Comparison of ENCODE assay signal across 12 cellular contexts in genomic region chr7:44561962-44562621, GRCh38. TPM values are rescaled to one million over a fixed set of nuclear protein-coding genes. Genes with fewer than 3 reads are reported as not detected.
DNase-seq lines count a peak whose midpoint lies in the region; ATAC-seq, FAIRE-seq and TF ChIP-seq lines count a peak whose summit lies in the region.
"Had no signal": no experiment of that assay in that cellular context is flagged by ENCODE, and none has a peak within 500 bp of the region (broad histone marks: within the 10 kb centered on the region; RNA-seq: fewer than 3 reads in every experiment).

No MANE protein-coding gene starts in this region.

- SMC1A ChIA-PET in GM12878 (lab: Charles Lee; ENCODE audit: uncharacterized antibody, unreplicated experiment) = no interaction called here

- CTCF ChIA-PET in GM12878 (lab: Yijun Ruan, JAX) = no interaction called here
- CTCF ChIA-PET in HepG2 (lab: Yijun Ruan, JAX; ENCODE audit: low intra/inter-chr PET ratio, low total read pairs) = no interaction called here

- no peaks in the 10 kb centered on the region for H3K27me3 ChIP-seq in GM12878 (replicated peaks in 1 of 2; ENCODE audit: control insufficient read depth in 2 of 2, insufficient read depth in 2 of 2, low read length in 1 of 2)
- no peaks in the 10 kb centered on the region for H3K27me3 ChIP-seq in HepG2 (ENCODE audit: control insufficient read depth in 1 of 2, insufficient read depth in 2 of 2, low read length in 2 of 2)

- H4K20me1 ChIP-seq in GM12878 (ENCODE audit: control insufficient read depth, insufficient read depth) = peaks cover 2% of the 10 kb centered on the region; the same call in 1 of the 2 replicates
- no peaks in the 10 kb centered on the region; the same call in 1 of the 2 replicates for H4K20me1 ChIP-seq in HepG2 (ENCODE audit: insufficient read depth, low read length)

- FAIRE-seq in HTR-8/SVneo (lab: Jason Lieb, UNC) (no peak), GM12878 (lab: Jason Lieb, UNC) (no peak), HepG2 (lab: Jason Lieb, UNC) (peak; percentile 93)

- DNase-seq in COLO668 (lab: John Stamatoyannopoulos, UW; ENCODE audit: unreplicated experiment) (peak; percentile 30), HTR-8/SVneo (ENCODE audit: insufficient read length, low spot score) (peak; percentile 36), GM12878 (ENCODE audit: low read depth, low spot score) (no peak), HepG2 (ENCODE audit: low spot score) (peak; percentile 87), left cardiac atrium (no peak), NCI-H1930 (lab: John Stamatoyannopoulos, UW) (no peak)
- DNase-seq: naive thymus-derived CD8-positive, alpha-beta T cell; NCI-H1092; stimulated activated CD4-positive, alpha-beta T cell treated with anti-CD3 and anti-CD28 coated beads, Interleukin-15, amount 100 ng/mL, for 24 hours; T-helper 9 cell had no signal

- H3K27ac ChIP-seq in GM12878 (ENCODE audit: control insufficient read depth, insufficient read depth) (no peak overlapping the region), HepG2 (ENCODE audit: extremely low read length, insufficient read depth, low read length) (peak overlapping the region; percentile 49)

- POLR2A ChIA-PET in GM12878 (lab: Charles Lee) (no interaction called here), HepG2 (lab: Yijun Ruan, JAX) (interaction anchor here (0.8 to 3.7 kb wide), 12 partner anchors 9 to 321 kb away, joined by 3 to 27 read pairs (median 4); partner anchors contain the start of genes DDX56, NPC1L1, NUDCD3 and OGDH)

- H3K4me1 ChIP-seq in GM12878 (ENCODE audit: control insufficient read depth, insufficient read depth, low read length) (no peaks in the 10 kb centered on the region), HepG2 (ENCODE audit: insufficient read depth, low read length) (peaks cover 40% of the 10 kb centered on the region)

- RAD21 ChIA-PET in GM12878 (lab: Charles Lee; ENCODE audit: unreplicated experiment) = no interaction called here

- TF ChIP-seq CTCF in GM12878 (IDR thresholded peaks at IDR 0.05 in 2 of 3, conservative IDR thresholded peaks at IDR 0.05 in 1 of 3; ENCODE audit: control insufficient read depth in 2 of 3, extremely low read depth in 1 of 3, insufficient read depth in 1 of 3, low read depth in 3 of 3, low read length in 3 of 3) = no peak
- TF ChIP-seq CTCF in HepG2 (CRISPR knock-in tag; IDR thresholded peaks at IDR 0.05) = no peak

- H3K79me2 ChIP-seq in GM12878 (ENCODE audit: control insufficient read depth, insufficient read depth, low read length) = no peaks in the 10 kb centered on the region
- H3K79me2 ChIP-seq in HepG2 (ENCODE audit: insufficient read depth, low read length) = no peaks in the 10 kb centered on the region

- H3K9ac ChIP-seq in GM12878 (ENCODE audit: control insufficient read depth, insufficient read depth, low read length) = no peak overlapping the region
- no peak overlapping the region for H3K9ac ChIP-seq in HepG2 (ENCODE audit: insufficient read depth, low read depth, low read length)

- intact Hi-C loops in GM12878 (cut with micrococcal nuclease; ENCODE audit: unreplicated experiment) (no loop called here), HepG2 (cut with micrococcal nuclease; ENCODE audit: unreplicated experiment) (no loop called here), left cardiac atrium (cut with DNase I) (loop anchor here (10.0 kb wide), 4 partner anchors 67 to 347 kb away; partner anchors contain the start of gene NUDCD3 (in 1 of the 2))

- no peaks in the 10 kb centered on the region for H3K9me3 ChIP-seq in GM12878 (replicated peaks; ENCODE audit: control insufficient read depth, insufficient read depth, low read length)
- H3K9me3 ChIP-seq in HepG2 (ENCODE audit: low read length) = no peaks in the 10 kb centered on the region

- 95% methylated on average over 7 of the region's 7 CpGs for WGBS in GM12878 (ENCODE audit: insufficient coverage, insufficient replicate concordance, low lambda C conversion rate, missing lambda C conversion rate)
- 24% methylated on average over 7 of the region's 7 CpGs for WGBS in HepG2 (ENCODE audit: low lambda C conversion rate)

- H3K4me2 ChIP-seq in GM12878 (ENCODE audit: control insufficient read depth, insufficient read depth) (no peak overlapping the region), HepG2 (ENCODE audit: low read depth, low read length) (0 out of 2 replicates have a peak overlapping the region, but pooled peaks have one; percentile 18)

- no peak for ATAC-seq in GM12878
- ATAC-seq in HepG2 = peak; percentile 59
- no peak for ATAC-seq in left cardiac atrium
- no peak for ATAC-seq in GM18520 (IDR thresholded peaks at IDR 0.05; ENCODE audit: unreplicated experiment)
- ATAC-seq in GM21423 (IDR thresholded peaks at IDR 0.05; ENCODE audit: unreplicated experiment) = no peak
- ATAC-seq: naive thymus-derived CD8-positive, alpha-beta T cell had no signal

- in situ Hi-C loops in GM12878 (cut with MboI) (no loop called here), HepG2 (cut with HindIII; ENCODE audit: extremely low pct_ligation_motif_present, low pct_unique_long_range_greater_than_20kb) (no loop called here)

- BruUV-seq in GM12878 (replicated peaks; lab: Mats Ljungman, UMichigan) (no TSS peak), HepG2 (replicated peaks; lab: Mats Ljungman, UMichigan) (no TSS peak)

- no peak overlapping the region for H2AFZ ChIP-seq in GM12878 (ENCODE audit: control insufficient read depth, low read depth, low read length)
- H2AFZ ChIP-seq in HepG2 (ENCODE audit: low read length) = no peak overlapping the region

- TF ChIP-seq EP300 in GM12878 (IDR thresholded peaks at IDR 0.05; ENCODE audit: borderline replicate concordance in 1 of 2, control insufficient read depth in 1 of 2, low read depth in 2 of 2, low read length in 2 of 2) (no peak), HepG2 (IDR thresholded peaks at IDR 0.05; ENCODE audit: low read depth in 2 of 2, low read length in 2 of 2) (peak in 1 of 2 experiments; percentile 67; a peak in 2 of 4 replicates), HepG2 (CRISPR knock-in tag; IDR thresholded peaks at IDR 0.05; ENCODE audit: borderline replicate concordance) (peak; percentile 62; the same call in 1 of the 2 replicates)

- TF ChIP-seq POLR2A in GM12878 (IDR thresholded peaks at IDR 0.05; ENCODE audit: low read depth, low read length) (no peak; the same call in 1 of the 2 replicates), HepG2 (IDR thresholded peaks at IDR 0.05; ENCODE audit: insufficient read depth in 1 of 2, low read depth in 2 of 2, low read length in 2 of 2) (peak in 1 of 2 experiments; percentile 21; a peak in 1 of 4 replicates)

- H3K4me3 ChIP-seq in GM12878 (no peak overlapping the region), HepG2 (replicated peaks in 1 of 3; ENCODE audit: insufficient read depth in 1 of 3, low read depth in 2 of 3, low read length in 3 of 3) (peak overlapping the region in 1 of 3 experiments; percentile 8; a peak in 1 of 6 replicates)

- peaks cover 17 to 22% of the 10 kb centered on the region in 2 experiments for H3K36me3 ChIP-seq in GM12878 (ENCODE audit: control insufficient read depth in 2 of 2, insufficient read depth in 2 of 2, low read length in 1 of 2)
- peaks cover 9 to 24% of the 10 kb centered on the region in 2 experiments for H3K36me3 ChIP-seq in HepG2 (replicated peaks in 1 of 2; ENCODE audit: control insufficient read depth in 1 of 2, insufficient read depth in 2 of 2, low read length in 2 of 2)

- TF ChIP-seq RAD21 in GM12878 (IDR thresholded peaks at IDR 0.05; ENCODE audit: insufficient read depth, low read depth, low read length) (no peak), HepG2 (CRISPR knock-in tag; IDR thresholded peaks at IDR 0.05) (no peak; the same call in 1 of the 2 replicates)

RNA-seq across cellular contexts. Expression of gene DDX56, which starts 11.6 kb away (rescaled TPM):
- total RNA-seq in GM12878 (2013; cell fraction: nucleolus; rRNA removed) = 56.8 and 76.3 TPM in 2 replicates
- total RNA-seq in GM12878 (2014; rRNA removed) (93.2 and 97.4 TPM in 2 replicates), GM12878 (2014; rRNA removed; fragmentation: Illumina TruSeq; extraction: Trizol) (51.5 and 52.1 TPM in 2 replicates), GM12878 (2021) (86.3 and 92.4 TPM in 2 replicates), HepG2 (2016; rRNA removed; fragmentation: Illumina TruSeq; extraction: Trizol) (105 and 120 TPM in 2 replicates), left cardiac atrium (10 to 100 TPM; 27.8 to 44.4 TPM)
- polyA plus RNA-seq in GM12878 (2011; ENCODE audit: low read depth) = 40.2 TPM
- polyA plus RNA-seq in GM12878 (2011; rRNA removed) (56.0 and 82.9 TPM in 2 replicates), GM12878 (2014; fragmentation: Illumina TruSeq; extraction: Trizol) (39.1 and 78.1 TPM in 2 replicates), GM12878 (2014; fragmentation: Nextera tagmentation; extraction: Ambion mirVana) (10 to 100 TPM; 19.8 to 48.3 TPM), GM12878 (2014; rRNA removed) (79.6 and 93.8 TPM in 2 replicates), GM12878 (2016; fragmentation: Nextera tagmentation; extraction: Ambion mirVana) (100 to 1,000 TPM; 127 to 136 TPM), HepG2 (2011; rRNA removed) (82.6 and 106 TPM in 2 replicates)
- polyA plus RNA-seq in GM12878 (2011; cell fraction: cytosol; rRNA removed) = 85.7 and 112 TPM in 2 replicates
- polyA plus RNA-seq in GM12878 (2011; cell fraction: nucleus; rRNA removed) = 182 and 194 TPM in 2 replicates
- 57.3 and 65.1 TPM in 2 replicates for polyA plus RNA-seq in GM12878 (2012)
- polyA minus RNA-seq in GM12878 (2011; rRNA and poly(A)+ RNA removed) = 75.0 and 100 TPM in 2 replicates
- polyA minus RNA-seq in GM12878 (2011; cell fraction: cytosol; rRNA and poly(A)+ RNA removed) = 26.6 and 29.3 TPM in 2 replicates
- polyA minus RNA-seq in GM12878 (2011; cell fraction: nucleus; rRNA and poly(A)+ RNA removed) = 51.5 and 87.5 TPM in 2 replicates
- 15.2 and 16.6 TPM in 2 replicates for total RNA-seq in HepG2 (2016; cell fraction: cytosol; rRNA removed; fragmentation: Illumina TruSeq; extraction: Trizol; ENCODE audit: low read depth)
- 109 and 123 TPM in 2 replicates for total RNA-seq in HepG2 (2016; cell fraction: insoluble cytoplasmic fraction; rRNA removed; fragmentation: Illumina TruSeq; extraction: Trizol)
- 29.3 and 30.6 TPM in 2 replicates for total RNA-seq in HepG2 (2016; cell fraction: membrane; rRNA removed; fragmentation: Illumina TruSeq; extraction: Trizol)
- 97.6 and 120 TPM in 2 replicates for total RNA-seq in HepG2 (2016; cell fraction: nucleus; rRNA removed; fragmentation: Illumina TruSeq; extraction: Trizol)
- polyA plus RNA-seq in HepG2 (2011; cell fraction: cytosol; rRNA removed) = 53.6 and 58.7 TPM in 2 replicates
- 231 and 242 TPM in 2 replicates for polyA plus RNA-seq in HepG2 (2011; cell fraction: nucleus; rRNA removed)
- 45.8 and 68.4 TPM in 2 replicates for polyA plus RNA-seq in HepG2 (2012)
- polyA plus RNA-seq in HepG2 (2016; cell fraction: cytosol; fragmentation: Illumina TruSeq; extraction: Trizol; ENCODE audit: low read depth) = 11.3 and 12.0 TPM in 2 replicates
- 83.4 and 100 TPM in 2 replicates for polyA plus RNA-seq in HepG2 (2016; cell fraction: insoluble cytoplasmic fraction; fragmentation: Illumina TruSeq; extraction: Trizol; ENCODE audit: low read depth)
- 18.2 and 23.9 TPM in 2 replicates for polyA plus RNA-seq in HepG2 (2016; cell fraction: membrane; fragmentation: Illumina TruSeq; extraction: Trizol; ENCODE audit: low read depth)
- 214 and 219 TPM in 2 replicates for polyA plus RNA-seq in HepG2 (2016; cell fraction: nucleus; fragmentation: Illumina TruSeq; extraction: Trizol; ENCODE audit: insufficient read depth, low read depth)
- 168 and 202 TPM in 2 replicates for polyA minus RNA-seq in HepG2 (2011; rRNA and poly(A)+ RNA removed; ENCODE audit: low replicate concordance)
- polyA minus RNA-seq in HepG2 (2011; cell fraction: cytosol; rRNA and poly(A)+ RNA removed) = 27.9 and 30.7 TPM in 2 replicates
- polyA minus RNA-seq in HepG2 (2011; cell fraction: nucleus; rRNA and poly(A)+ RNA removed) = 96.8 and 111 TPM in 2 replicates

RNA-seq across cellular contexts. Expression of gene TMED4, which starts 19.9 kb away (rescaled TPM):
- total RNA-seq in GM12878 (2013; cell fraction: nucleolus; rRNA removed) = 141 and 178 TPM in 2 replicates
- 71.3 and 75.3 TPM in 2 replicates for total RNA-seq in GM12878 (2014; rRNA removed)
- total RNA-seq in GM12878 (2014; rRNA removed; fragmentation: Illumina TruSeq; extraction: Trizol) = 39.1 and 41.4 TPM in 2 replicates
- total RNA-seq in GM12878 (2021) = 41.6 and 48.1 TPM in 2 replicates
- polyA plus RNA-seq in GM12878 (2011; ENCODE audit: low read depth) = 49.3 TPM
- 67.1 and 69.8 TPM in 2 replicates for polyA plus RNA-seq in GM12878 (2011; rRNA removed)
- polyA plus RNA-seq in GM12878 (2011; cell fraction: cytosol; rRNA removed) = 82.6 and 87.1 TPM in 2 replicates
- 70.6 and 72.2 TPM in 2 replicates for polyA plus RNA-seq in GM12878 (2011; cell fraction: nucleus; rRNA removed)
- 51.2 and 51.5 TPM in 2 replicates for polyA plus RNA-seq in GM12878 (2012)
- 37.3 and 38.9 TPM in 2 replicates for polyA plus RNA-seq in GM12878 (2014; fragmentation: Illumina TruSeq; extraction: Trizol)
- 10 to 100 TPM; 20.8 to 21.0 TPM for polyA plus RNA-seq in GM12878 (2014; fragmentation: Nextera tagmentation; extraction: Ambion mirVana)
- polyA plus RNA-seq in GM12878 (2014; rRNA removed) = 48.1 and 53.9 TPM in 2 replicates
- 10 to 100 TPM; 55.6 to 57.4 TPM for polyA plus RNA-seq in GM12878 (2016; fragmentation: Nextera tagmentation; extraction: Ambion mirVana)
- 58.4 and 72.4 TPM in 2 replicates for polyA minus RNA-seq in GM12878 (2011; rRNA and poly(A)+ RNA removed)
- 28.4 and 31.1 TPM in 2 replicates for polyA minus RNA-seq in GM12878 (2011; cell fraction: cytosol; rRNA and poly(A)+ RNA removed)
- polyA minus RNA-seq in GM12878 (2011; cell fraction: nucleus; rRNA and poly(A)+ RNA removed) = 33.5 and 53.0 TPM in 2 replicates
- total RNA-seq in HepG2 (2016; rRNA removed; fragmentation: Illumina TruSeq; extraction: Trizol) = 39.2 and 81.4 TPM in 2 replicates
- 13.7 and 14.2 TPM in 2 replicates for total RNA-seq in HepG2 (2016; cell fraction: cytosol; rRNA removed; fragmentation: Illumina TruSeq; extraction: Trizol; ENCODE audit: low read depth)
- 42.8 and 80.9 TPM in 2 replicates for total RNA-seq in HepG2 (2016; cell fraction: insoluble cytoplasmic fraction; rRNA removed; fragmentation: Illumina TruSeq; extraction: Trizol)
- total RNA-seq in HepG2 (2016; cell fraction: membrane; rRNA removed; fragmentation: Illumina TruSeq; extraction: Trizol) = 36.3 and 40.4 TPM in 2 replicates
- 71.9 and 87.9 TPM in 2 replicates for total RNA-seq in HepG2 (2016; cell fraction: nucleus; rRNA removed; fragmentation: Illumina TruSeq; extraction: Trizol)
- polyA plus RNA-seq in HepG2 (2011; rRNA removed) = 109 and 113 TPM in 2 replicates
- 120 and 141 TPM in 2 replicates for polyA plus RNA-seq in HepG2 (2011; cell fraction: cytosol; rRNA removed)
- 144 and 146 TPM in 2 replicates for polyA plus RNA-seq in HepG2 (2011; cell fraction: nucleus; rRNA removed)
- 68.1 and 72.3 TPM in 2 replicates for polyA plus RNA-seq in HepG2 (2012)
- polyA plus RNA-seq in HepG2 (2016; cell fraction: cytosol; fragmentation: Illumina TruSeq; extraction: Trizol; ENCODE audit: low read depth) = 11.1 and 15.6 TPM in 2 replicates
- 38.9 and 40.8 TPM in 2 replicates for polyA plus RNA-seq in HepG2 (2016; cell fraction: insoluble cytoplasmic fraction; fragmentation: Illumina TruSeq; extraction: Trizol; ENCODE audit: low read depth)
- polyA plus RNA-seq in HepG2 (2016; cell fraction: membrane; fragmentation: Illumina TruSeq; extraction: Trizol; ENCODE audit: low read depth) = 25.9 and 27.2 TPM in 2 replicates
- polyA plus RNA-seq in HepG2 (2016; cell fraction: nucleus; fragmentation: Illumina TruSeq; extraction: Trizol; ENCODE audit: insufficient read depth, low read depth) = 141 and 156 TPM in 2 replicates
- 175 and 196 TPM in 2 replicates for polyA minus RNA-seq in HepG2 (2011; rRNA and poly(A)+ RNA removed; ENCODE audit: low replicate concordance)
- polyA minus RNA-seq in HepG2 (2011; cell fraction: cytosol; rRNA and poly(A)+ RNA removed) = 60.9 and 63.0 TPM in 2 replicates
- 51.1 and 68.9 TPM in 2 replicates for polyA minus RNA-seq in HepG2 (2011; cell fraction: nucleus; rRNA and poly(A)+ RNA removed)
- total RNA-seq in left cardiac atrium = 10 to 100 TPM; 55.1 to 73.2 TPM

RNA-seq across cellular contexts. Expression of gene NPC1L1, which starts 21.0 kb away (rescaled TPM):
- total RNA-seq in GM12878 (2013; cell fraction: nucleolus; rRNA removed) = 0.15 TPM in 1 of 2 replicates, not detected in the other
- total RNA-seq in GM12878 (2014; rRNA removed) (0.11 TPM in 1 of 2 replicates, not detected in the other), GM12878 (2014; rRNA removed; fragmentation: Illumina TruSeq; extraction: Trizol) (not detected in 2 replicates), GM12878 (2021) (0.08 TPM in 1 of 2 replicates, not detected in the other), HepG2 (2016; rRNA removed; fragmentation: Illumina TruSeq; extraction: Trizol) (3.8 and 4.8 TPM in 2 replicates), left cardiac atrium (under 1 TPM; 0.09 to 0.10 TPM)
- not detected for polyA plus RNA-seq in GM12878 (2011; ENCODE audit: low read depth)
- polyA plus RNA-seq in GM12878 (2011; rRNA removed) (0.37 and 0.90 TPM in 2 replicates), GM12878 (2014; fragmentation: Illumina TruSeq; extraction: Trizol) (0.01 TPM in 1 of 2 replicates, not detected in the other), GM12878 (2014; fragmentation: Nextera tagmentation; extraction: Ambion mirVana) (not detected), GM12878 (2014; rRNA removed) (0.03 TPM in 1 of 2 replicates, not detected in the other), GM12878 (2016; fragmentation: Nextera tagmentation; extraction: Ambion mirVana) (not detected), HepG2 (2011; rRNA removed) (14.5 and 26.6 TPM in 2 replicates)
- 0.87 and 1.0 TPM in 2 replicates for polyA plus RNA-seq in GM12878 (2011; cell fraction: cytosol; rRNA removed)
- polyA plus RNA-seq in GM12878 (2011; cell fraction: nucleus; rRNA removed) = 4.4 and 6.9 TPM in 2 replicates
- 0.01 and 0.03 TPM in 2 replicates for polyA plus RNA-seq in GM12878 (2012)
- polyA minus RNA-seq in GM12878 (2011; rRNA and poly(A)+ RNA removed) = 0.66 and 1.6 TPM in 2 replicates
- 0.40 and 0.62 TPM in 2 replicates for polyA minus RNA-seq in GM12878 (2011; cell fraction: cytosol; rRNA and poly(A)+ RNA removed)
- polyA minus RNA-seq in GM12878 (2011; cell fraction: nucleus; rRNA and poly(A)+ RNA removed) = 1.6 and 2.1 TPM in 2 replicates
- 1.9 and 2.0 TPM in 2 replicates for total RNA-seq in HepG2 (2016; cell fraction: cytosol; rRNA removed; fragmentation: Illumina TruSeq; extraction: Trizol; ENCODE audit: low read depth)
- 2.9 and 4.5 TPM in 2 replicates for total RNA-seq in HepG2 (2016; cell fraction: insoluble cytoplasmic fraction; rRNA removed; fragmentation: Illumina TruSeq; extraction: Trizol)
- total RNA-seq in HepG2 (2016; cell fraction: membrane; rRNA removed; fragmentation: Illumina TruSeq; extraction: Trizol) = 3.9 and 4.0 TPM in 2 replicates
- 10.5 and 11.9 TPM in 2 replicates for total RNA-seq in HepG2 (2016; cell fraction: nucleus; rRNA removed; fragmentation: Illumina TruSeq; extraction: Trizol)
- 10.4 and 11.4 TPM in 2 replicates for polyA plus RNA-seq in HepG2 (2011; cell fraction: cytosol; rRNA removed)
- polyA plus RNA-seq in HepG2 (2011; cell fraction: nucleus; rRNA removed) = 72.5 and 82.9 TPM in 2 replicates
- 14.5 and 17.3 TPM in 2 replicates for polyA plus RNA-seq in HepG2 (2012)
- 2.2 and 2.7 TPM in 2 replicates for polyA plus RNA-seq in HepG2 (2016; cell fraction: cytosol; fragmentation: Illumina TruSeq; extraction: Trizol; ENCODE audit: low read depth)
- polyA plus RNA-seq in HepG2 (2016; cell fraction: insoluble cytoplasmic fraction; fragmentation: Illumina TruSeq; extraction: Trizol; ENCODE audit: low read depth) = 4.9 and 6.8 TPM in 2 replicates
- polyA plus RNA-seq in HepG2 (2016; cell fraction: membrane; fragmentation: Illumina TruSeq; extraction: Trizol; ENCODE audit: low read depth) = 4.3 TPM in 2 replicates
- polyA plus RNA-seq in HepG2 (2016; cell fraction: nucleus; fragmentation: Illumina TruSeq; extraction: Trizol; ENCODE audit: insufficient read depth, low read depth) = 43.1 and 46.9 TPM in 2 replicates
- polyA minus RNA-seq in HepG2 (2011; rRNA and poly(A)+ RNA removed; ENCODE audit: low replicate concordance) = 0.19 and 29.3 TPM in 2 replicates
- polyA minus RNA-seq in HepG2 (2011; cell fraction: cytosol; rRNA and poly(A)+ RNA removed) = 9.6 and 11.7 TPM in 2 replicates
- polyA minus RNA-seq in HepG2 (2011; cell fraction: nucleus; rRNA and poly(A)+ RNA removed) = 16.9 and 24.6 TPM in 2 replicates
- polyA plus RNA-seq: naive thymus-derived CD8-positive, alpha-beta T cell had no signal

RNA-seq across cellular contexts. Expression of gene OGDH, which starts 44.3 kb away (rescaled TPM):
- total RNA-seq in GM12878 (2013; cell fraction: nucleolus; rRNA removed) = 59.5 and 66.5 TPM in 2 replicates
- total RNA-seq in GM12878 (2014; rRNA removed) = 60.6 and 63.5 TPM in 2 replicates
- 20.5 and 23.1 TPM in 2 replicates for total RNA-seq in GM12878 (2014; rRNA removed; fragmentation: Illumina TruSeq; extraction: Trizol)
- total RNA-seq in GM12878 (2021) = 103 and 104 TPM in 2 replicates
- polyA plus RNA-seq in GM12878 (2011; ENCODE audit: low read depth) = 21.1 TPM
- 16.7 and 33.8 TPM in 2 replicates for polyA plus RNA-seq in GM12878 (2011; rRNA removed)
- 49.7 and 61.0 TPM in 2 replicates for polyA plus RNA-seq in GM12878 (2011; cell fraction: cytosol; rRNA removed)
- polyA plus RNA-seq in GM12878 (2011; cell fraction: nucleus; rRNA removed) = 98.8 and 106 TPM in 2 replicates
- polyA plus RNA-seq in GM12878 (2012) = 38.1 and 42.9 TPM in 2 replicates
- polyA plus RNA-seq in GM12878 (2014; fragmentation: Illumina TruSeq; extraction: Trizol) = 39.9 and 56.7 TPM in 2 replicates
- 1 to 10 TPM; 4.1 to 4.2 TPM for polyA plus RNA-seq in GM12878 (2014; fragmentation: Nextera tagmentation; extraction: Ambion mirVana)
- 44.7 and 49.1 TPM in 2 replicates for polyA plus RNA-seq in GM12878 (2014; rRNA removed)
- polyA plus RNA-seq in GM12878 (2016; fragmentation: Nextera tagmentation; extraction: Ambion mirVana) = 10 to 100 TPM; 52.0 to 53.2 TPM
- polyA minus RNA-seq in GM12878 (2011; rRNA and poly(A)+ RNA removed) = 87.7 and 88.6 TPM in 2 replicates
- 34.1 and 34.2 TPM in 2 replicates for polyA minus RNA-seq in GM12878 (2011; cell fraction: cytosol; rRNA and poly(A)+ RNA removed)
- 25.9 and 35.4 TPM in 2 replicates for polyA minus RNA-seq in GM12878 (2011; cell fraction: nucleus; rRNA and poly(A)+ RNA removed)
- total RNA-seq in HepG2 (2016; rRNA removed; fragmentation: Illumina TruSeq; extraction: Trizol) = 25.4 and 28.1 TPM in 2 replicates
- total RNA-seq in HepG2 (2016; cell fraction: cytosol; rRNA removed; fragmentation: Illumina TruSeq; extraction: Trizol; ENCODE audit: low read depth) = 6.3 and 7.6 TPM in 2 replicates
- total RNA-seq in HepG2 (2016; cell fraction: insoluble cytoplasmic fraction; rRNA removed; fragmentation: Illumina TruSeq; extraction: Trizol) = 21.2 and 24.9 TPM in 2 replicates
- total RNA-seq in HepG2 (2016; cell fraction: membrane; rRNA removed; fragmentation: Illumina TruSeq; extraction: Trizol) = 6.7 and 7.3 TPM in 2 replicates
- total RNA-seq in HepG2 (2016; cell fraction: nucleus; rRNA removed; fragmentation: Illumina TruSeq; extraction: Trizol) = 19.2 and 20.7 TPM in 2 replicates
- 17.4 and 19.9 TPM in 2 replicates for polyA plus RNA-seq in HepG2 (2011; rRNA removed)
- polyA plus RNA-seq in HepG2 (2011; cell fraction: cytosol; rRNA removed) = 19.4 and 21.4 TPM in 2 replicates
- polyA plus RNA-seq in HepG2 (2011; cell fraction: nucleus; rRNA removed) = 31.0 and 32.6 TPM in 2 replicates
- 17.8 and 24.0 TPM in 2 replicates for polyA plus RNA-seq in HepG2 (2012)
- 1.4 and 1.7 TPM in 2 replicates for polyA plus RNA-seq in HepG2 (2016; cell fraction: cytosol; fragmentation: Illumina TruSeq; extraction: Trizol; ENCODE audit: low read depth)
- 16.1 and 22.3 TPM in 2 replicates for polyA plus RNA-seq in HepG2 (2016; cell fraction: insoluble cytoplasmic fraction; fragmentation: Illumina TruSeq; extraction: Trizol; ENCODE audit: low read depth)
- 2.9 and 3.9 TPM in 2 replicates for polyA plus RNA-seq in HepG2 (2016; cell fraction: membrane; fragmentation: Illumina TruSeq; extraction: Trizol; ENCODE audit: low read depth)
- polyA plus RNA-seq in HepG2 (2016; cell fraction: nucleus; fragmentation: Illumina TruSeq; extraction: Trizol; ENCODE audit: insufficient read depth, low read depth) = 18.6 and 20.7 TPM in 2 replicates
- polyA minus RNA-seq in HepG2 (2011; rRNA and poly(A)+ RNA removed; ENCODE audit: low replicate concordance) = 69.1 and 136 TPM in 2 replicates
- 32.5 and 32.6 TPM in 2 replicates for polyA minus RNA-seq in HepG2 (2011; cell fraction: cytosol; rRNA and poly(A)+ RNA removed)
- polyA minus RNA-seq in HepG2 (2011; cell fraction: nucleus; rRNA and poly(A)+ RNA removed) = 23.3 and 31.3 TPM in 2 replicates
- total RNA-seq in left cardiac atrium = 100 to 1,000 TPM; 343 to 358 TPM

Comparison
In these comparisons a context has a peak if more than half of its experiments do, and no peak if none do; other contexts are left out.
1. DNase-seq: peak in COLO668 (single experiment), HTR-8/SVneo (single experiment) and HepG2 (single experiment); none in GM12878 (single experiment), left cardiac atrium (single experiment) and NCI-H1930 (0 of 2).
2. intact Hi-C loops: an anchor here in left cardiac atrium (10.0 kb wide); none called in GM12878 and HepG2.